8 cellular contexts compared by ENCODE assay signal in the genomic region with DNA sequence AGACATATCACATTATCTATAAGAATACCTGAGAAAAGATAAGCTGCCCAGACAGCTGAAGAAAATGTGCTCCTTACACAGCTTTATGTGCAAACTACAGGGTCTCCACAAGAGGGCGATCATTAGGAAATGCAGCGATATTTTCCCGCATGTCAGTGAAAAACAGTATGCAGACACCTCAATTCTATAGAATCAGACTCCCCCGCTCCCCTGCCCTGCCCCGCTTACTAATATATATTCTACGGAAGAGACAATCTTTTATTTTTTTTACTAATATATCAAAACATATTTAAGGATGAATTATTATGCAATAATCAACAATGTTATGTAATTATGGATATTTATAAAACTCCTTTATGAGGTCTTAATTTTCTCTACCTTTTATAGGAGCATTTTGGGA.
DNase-seq lines count a peak whose midpoint lies in the region; ATAC-seq and TF ChIP-seq lines count a peak whose summit lies in the region.

No MANE protein-coding gene starts in this region.

- H3K9me2 ChIP-seq in HCT116 (ENCODE audit: insufficient read depth) (no peaks in the 10 kb centered on the region), SK-N-SH (no peaks in the 10 kb centered on the region)

- H3K27me3 Mint-ChIP-seq in nephron progenitor cell (ENCODE audit: low read depth, poor library complexity), result peaks cover 3% of the 10 kb centered on the region

- no peaks in the 10 kb centered on the region for H3K79me2 ChIP-seq in HCT116 (ENCODE audit: insufficient read depth, low read length)
- no peaks in the 10 kb centered on the region for H3K79me2 ChIP-seq in SK-N-SH (ENCODE audit: insufficient read depth)

- no peaks in the 10 kb centered on the region for H3K27me3 ChIP-seq in HCT116 (ENCODE audit: insufficient read depth, low read length)
- H3K27me3 ChIP-seq in SK-N-SH (ENCODE audit: insufficient read depth), result no peaks in the 10 kb centered on the region

- H3K36me3 ChIP-seq in HCT116 (ENCODE audit: control insufficient read depth in 1 of 2, insufficient read depth in 2 of 2, low read length in 2 of 2) (no peaks in the 10 kb centered on the region), SK-N-SH (replicated peaks in 1 of 2; ENCODE audit: control insufficient read depth in 1 of 2, insufficient read depth in 2 of 2, low read length in 1 of 2) (no peaks in the 10 kb centered on the region)

- no peaks in the 10 kb centered on the region for H3F3A ChIP-seq in SK-N-SH (replicated peaks; ENCODE audit: insufficient read depth)

- POLR2A ChIA-PET in HCT116 (lab: Charles Lee) (no interaction called here), SK-N-SH (lab: Yijun Ruan, JAX) (no interaction called here)

- no peaks in the 10 kb centered on the region for H3K36me3 Mint-ChIP-seq in nephron progenitor cell (ENCODE audit: low read depth)

- RAD21 ChIA-PET in HCT116 (lab: Charles Lee; ENCODE audit: low non-redundant PET in 1 of 2, low total read pairs in 2 of 2, uncharacterized antibody in 2 of 2, unreplicated experiment in 2 of 2), result no interaction called here

- TF ChIP-seq EP300 in SK-N-SH (IDR thresholded peaks at IDR 0.05; ENCODE audit: borderline replicate concordance in 1 of 2, low read depth in 1 of 2, low read length in 1 of 2), result no peak

- 4% methylated on average over 6 of the region's 6 CpGs for WGBS in SK-N-SH (ENCODE audit: low lambda C conversion rate)

- H3K4me3 Mint-ChIP-seq in nephron progenitor cell, result no peak overlapping the region

- H3K4me1 ChIP-seq in HCT116 (ENCODE audit: control insufficient read depth in 1 of 2, insufficient read depth in 2 of 2, low read length in 2 of 2), result no peaks in the 10 kb centered on the region
- no peaks in the 10 kb centered on the region; a peak in 1 of 4 replicates for H3K4me1 ChIP-seq in SK-N-SH (ENCODE audit: control insufficient read depth in 1 of 2, insufficient read depth in 2 of 2, low read depth in 1 of 2, low read length in 1 of 2)

- H3K9ac ChIP-seq in HCT116 (ENCODE audit: low read length) (no peak overlapping the region), SK-N-SH (no peak overlapping the region)

- no peak overlapping the region for H2AFZ ChIP-seq in HCT116 (ENCODE audit: low read depth, low read length, poor library complexity, severe bottlenecking)
- H2AFZ ChIP-seq in SK-N-SH (ENCODE audit: low read depth), result no peak overlapping the region

- no peaks in the 10 kb centered on the region for H4K20me1 ChIP-seq in HCT116 (ENCODE audit: insufficient read depth)
- no peaks in the 10 kb centered on the region for H4K20me1 ChIP-seq in SK-N-SH (ENCODE audit: insufficient read depth)

- TF ChIP-seq POLR2A in HCT116 (IDR thresholded peaks at IDR 0.05; ENCODE audit: borderline replicate concordance, extremely low read depth, insufficient read depth, insufficient read length), result no peak

- H3K4me3 ChIP-seq in HCT116 (replicated peaks in 1 of 2; ENCODE audit: low read depth in 1 of 2, low read length in 2 of 2), result no peak overlapping the region
- no peak overlapping the region for H3K4me3 ChIP-seq in SK-N-SH (ENCODE audit: low read depth in 2 of 2, low read length in 1 of 2)

- intact Hi-C loops in HCT116 (cut with micrococcal nuclease), result loop anchor here (5.0 kb wide), 1 partner anchor 276 kb away; no protein-coding TSS in a partner anchor

- DNase-seq in stimulated activated CD4-positive, alpha-beta T cell treated with anti-CD3 and anti-CD28 coated beads, Interleukin-4, amount 100 ng/mL, for 48 hours (ENCODE audit: low read depth in 2 of 2), result peak; percentile 0 to 6
- DNase-seq in stimulated activated CD4-positive, alpha-beta T cell treated with anti-CD3 and anti-CD28 coated beads, Interleukin-4, amount 100 ng/mL, for 1 hour, result no peak
- DNase-seq in HCT116 (ENCODE audit: low read depth, low spot score), result peak; percentile 8
- DNase-seq in M059J (ENCODE audit: low read depth), result peak; percentile 36
- DNase-seq in SK-N-SH, result peak; percentile 34
- DNase-seq in epidermal melanocyte (ENCODE audit: insufficient read length, low spot score), result peak; percentile 25
- peak; percentile 65 for DNase-seq in nephron progenitor cell
- DNase-seq in stimulated activated CD4-positive, alpha-beta T cell treated with anti-CD3 and anti-CD28 coated beads, Interleukin-4, amount 100 ng/mL, for 4 hours, result no peak

- H3K9me3 Mint-ChIP-seq in nephron progenitor cell, result no peaks in the 10 kb centered on the region

- H3K4me2 ChIP-seq in HCT116 (ENCODE audit: low read length) (no peak overlapping the region), SK-N-SH (no peak overlapping the region)

- TF ChIP-seq CTCF in HCT116 (IDR thresholded peaks at IDR 0.05 in 2 of 3, conservative IDR thresholded peaks at IDR 0.05 in 1 of 3; ENCODE audit: borderline replicate concordance in 1 of 3, insufficient read depth in 1 of 3, low read depth in 2 of 3, low read length in 2 of 3) (peak in 2 of 3 experiments; percentile 56 to 57; a peak in 4 of 6 replicates), SK-N-SH (IDR thresholded peaks at IDR 0.05) (peak; percentile 89), nephron progenitor cell (IDR thresholded peaks at IDR 0.05) (peak; percentile 82)

- ATAC-seq in HCT116, result no peak

- CTCF ChIA-PET in HCT116 (lab: Charles Lee) (interaction anchor here (1.1 kb wide), 1 partner anchor 275 kb away, joined by 5 read pairs; no protein-coding TSS in a partner anchor), SK-N-SH (lab: Yijun Ruan, JAX) (interaction anchor here (0.5 to 5.4 kb wide), 48 partner anchors 8 to 1648 kb away, joined by 3 to 90 read pairs (median 4); no protein-coding TSS in a partner anchor)

- no peak overlapping the region for H3K27ac ChIP-seq in HCT116 (ENCODE audit: low read depth, low read length)
- H3K27ac ChIP-seq in SK-N-SH (ENCODE audit: low read depth in 2 of 2, low read length in 1 of 2), result no peak overlapping the region

- TF ChIP-seq RAD21 in HCT116 (IDR thresholded peaks at IDR 0.05; ENCODE audit: low read depth) (no peak), SK-N-SH (IDR thresholded peaks at IDR 0.05; ENCODE audit: low read length) (peak; percentile 72)

- peak overlapping the region; percentile 33 for H3K27ac Mint-ChIP-seq in nephron progenitor cell

- peaks cover 5% of the 10 kb centered on the region for H3K4me1 Mint-ChIP-seq in nephron progenitor cell

- no TSS peak for BruUV-seq in HCT116 (replicated peaks; lab: Mats Ljungman, UMichigan)

- peaks cover 3 to 4% of the 10 kb centered on the region in 2 experiments; a peak in 2 of 4 replicates for H3K9me3 ChIP-seq in HCT116 (ENCODE audit: control insufficient read depth in 1 of 2, insufficient read depth in 1 of 2, low read depth in 1 of 2, low read length in 2 of 2)
- no peaks in the 10 kb centered on the region for H3K9me3 ChIP-seq in SK-N-SH

TF ChIP-seq in HCT116, 20 proteins besides CTCF, POLR2A, EP300 and RAD21 (continues in another document):
- TF ChIP-seq JUND (IDR thresholded peaks at IDR 0.05), result no peak
- TF ChIP-seq ZBTB33 (IDR thresholded peaks at IDR 0.05; ENCODE audit: extremely low read depth, insufficient replicate concordance, low read length), result no peak
- no peak for TF ChIP-seq FOSL1 (IDR thresholded peaks at IDR 0.05; ENCODE audit: low read depth)
- TF ChIP-seq CEBPB (IDR thresholded peaks at IDR 0.05; ENCODE audit: low read depth), result no peak
- TF ChIP-seq TCF7L2 (IDR thresholded peaks at IDR 0.05; ENCODE audit: borderline replicate concordance, extremely low read depth, insufficient read depth, insufficient read length), result no peak
- no peak for TF ChIP-seq CBX3 (IDR thresholded peaks at IDR 0.05; ENCODE audit: low read depth)

TF ChIP-seq in SK-N-SH, 30 proteins besides CTCF, POLR2A, EP300 and RAD21 (continues in another document):
- TF ChIP-seq PBX3 (IDR thresholded peaks at IDR 0.05) (no peak), MEF2A (IDR thresholded peaks at IDR 0.05; ENCODE audit: borderline replicate concordance, low read depth) (no peak), TCF12 (IDR thresholded peaks at IDR 0.05) (peak; percentile 58), NRF1 (IDR thresholded peaks at IDR 0.05; ENCODE audit: low read depth, low read length) (no peak), SMC3 (IDR thresholded peaks at IDR 0.05; ENCODE audit: low read depth, low read length) (peak; percentile 83), CHD2 (IDR thresholded peaks at IDR 0.05; ENCODE audit: low read length, partially characterized antibody) (peak; percentile 43), YY1 (IDR thresholded peaks at IDR 0.05; ENCODE audit: low read depth) (no peak)
- TF ChIP-seq, protein P1, sequence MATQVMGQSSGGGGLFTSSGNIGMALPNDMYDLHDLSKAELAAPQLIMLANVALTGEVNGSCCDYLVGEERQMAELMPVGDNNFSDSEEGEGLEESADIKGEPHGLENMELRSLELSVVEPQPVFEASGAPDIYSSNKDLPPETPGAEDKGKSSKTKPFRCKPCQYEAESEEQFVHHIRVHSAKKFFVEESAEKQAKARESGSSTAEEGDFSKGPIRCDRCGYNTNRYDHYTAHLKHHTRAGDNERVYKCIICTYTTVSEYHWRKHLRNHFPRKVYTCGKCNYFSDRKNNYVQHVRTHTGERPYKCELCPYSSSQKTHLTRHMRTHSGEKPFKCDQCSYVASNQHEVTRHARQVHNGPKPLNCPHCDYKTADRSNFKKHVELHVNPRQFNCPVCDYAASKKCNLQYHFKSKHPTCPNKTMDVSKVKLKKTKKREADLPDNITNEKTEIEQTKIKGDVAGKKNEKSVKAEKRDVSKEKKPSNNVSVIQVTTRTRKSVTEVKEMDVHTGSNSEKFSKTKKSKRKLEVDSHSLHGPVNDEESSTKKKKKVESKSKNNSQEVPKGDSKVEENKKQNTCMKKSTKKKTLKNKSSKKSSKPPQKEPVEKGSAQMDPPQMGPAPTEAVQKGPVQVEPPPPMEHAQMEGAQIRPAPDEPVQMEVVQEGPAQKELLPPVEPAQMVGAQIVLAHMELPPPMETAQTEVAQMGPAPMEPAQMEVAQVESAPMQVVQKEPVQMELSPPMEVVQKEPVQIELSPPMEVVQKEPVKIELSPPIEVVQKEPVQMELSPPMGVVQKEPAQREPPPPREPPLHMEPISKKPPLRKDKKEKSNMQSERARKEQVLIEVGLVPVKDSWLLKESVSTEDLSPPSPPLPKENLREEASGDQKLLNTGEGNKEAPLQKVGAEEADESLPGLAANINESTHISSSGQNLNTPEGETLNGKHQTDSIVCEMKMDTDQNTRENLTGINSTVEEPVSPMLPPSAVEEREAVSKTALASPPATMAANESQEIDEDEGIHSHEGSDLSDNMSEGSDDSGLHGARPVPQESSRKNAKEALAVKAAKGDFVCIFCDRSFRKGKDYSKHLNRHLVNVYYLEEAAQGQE (IDR thresholded peaks at IDR 0.05; ENCODE audit: low read depth, low read length), result no peak

Comparison
In these comparisons a context has a peak if more than half of its experiments do, and no peak if none do; other contexts are left out.
1. DNase-seq: peak in stimulated activated CD4-positive, alpha-beta T cell treated with anti-CD3 and anti-CD28 coated beads, Interleukin-4, amount 100 ng/mL, for 48 hours (2 of 2), HCT116 (single experiment), M059J (single experiment), SK-N-SH (single experiment), epidermal melanocyte (single experiment) and nephron progenitor cell (single experiment); none in stimulated activated CD4-positive, alpha-beta T cell treated with anti-CD3 and anti-CD28 coated beads, Interleukin-4, amount 100 ng/mL, for 1 hour (single experiment) and stimulated activated CD4-positive, alpha-beta T cell treated with anti-CD3 and anti-CD28 coated beads, Interleukin-4, amount 100 ng/mL, for 4 hours (0 of 2).
2. Peak in every context shown above with its lines, with median percentiles within 50 percentile points of each other: CTCF ChIP-seq.